Comparison of ENCODE assay signal across 8 cellular contexts in genomic region chr18:49447810-49448745, GRCh38. TPM values are rescaled to one million over a fixed set of nuclear protein-coding genes. Genes with fewer than 3 reads are reported as not detected.
DNase-seq lines count a peak whose midpoint lies in the region; ATAC-seq and TF ChIP-seq lines count a peak whose summit lies in the region.

No MANE protein-coding gene starts in this region.

- H3K9ac ChIP-seq in NT2/D1 (ENCODE audit: insufficient read length, low read depth): no peak overlapping the region

- H3K36me3 Mint-ChIP-seq in activated naive CD8-positive, alpha-beta T cell treated with anti-CD3 and anti-CD28 coated beads for 36 hours: peaks cover 62% of the 10 kb centered on the region
- peaks cover 57 to 72% of the 10 kb centered on the region in 2 donors for H3K36me3 Mint-ChIP-seq in stimulated activated naive B cell treated with anti-CD40 and anti-IgM and Interleukin-4, amounts not matched to agents 10 μg/mL and 1 μg/mL and 100 μg/mL, for 72 hours

- ATAC-seq in stimulated activated naive CD8-positive, alpha-beta T cell treated with anti-CD3 and anti-CD28 coated beads, Interleukin-15, amount 100 ng/mL, for 72 hours: peak; percentile 55
- ATAC-seq in GM21515 (IDR thresholded peaks at IDR 0.05; ENCODE audit: unreplicated experiment): no peak
- ATAC-seq in stimulated activated naive B cell treated with anti-CD40 and anti-IgM and Interleukin-4, amounts not matched to agents 10 μg/mL and 1 μg/mL and 100 μg/mL, for 72 hours (replicated peaks): no peak

- H3K4me3 Mint-ChIP-seq in activated naive CD8-positive, alpha-beta T cell treated with anti-CD3 and anti-CD28 coated beads for 36 hours: no peak overlapping the region
- no peak overlapping the region for H3K4me3 Mint-ChIP-seq in stimulated activated naive CD8-positive, alpha-beta T cell treated with anti-CD3 and anti-CD28 coated beads, Interleukin-15, amount 100 ng/mL, for 72 hours
- no peak overlapping the region for H3K4me3 Mint-ChIP-seq in stimulated activated naive B cell treated with anti-CD40 and anti-IgM and Interleukin-4, amounts not matched to agents 10 μg/mL and 1 μg/mL and 100 μg/mL, for 72 hours

- peaks cover 18% of the 10 kb centered on the region for H3K4me1 Mint-ChIP-seq in activated naive CD8-positive, alpha-beta T cell treated with anti-CD3 and anti-CD28 coated beads for 36 hours
- peaks cover 23% of the 10 kb centered on the region for H3K4me1 Mint-ChIP-seq in stimulated activated naive CD8-positive, alpha-beta T cell treated with anti-CD3 and anti-CD28 coated beads, Interleukin-15, amount 100 ng/mL, for 72 hours
- peaks cover 0 to 8% of the 10 kb centered on the region in 2 donors for H3K4me1 Mint-ChIP-seq in stimulated activated naive B cell treated with anti-CD40 and anti-IgM and Interleukin-4, amounts not matched to agents 10 μg/mL and 1 μg/mL and 100 μg/mL, for 72 hours

- H3K9me3 Mint-ChIP-seq in activated naive CD8-positive, alpha-beta T cell treated with anti-CD3 and anti-CD28 coated beads for 36 hours: peaks cover 25% of the 10 kb centered on the region
- peaks cover 0 to 10% of the 10 kb centered on the region in 2 donors for H3K9me3 Mint-ChIP-seq in stimulated activated naive CD8-positive, alpha-beta T cell treated with anti-CD3 and anti-CD28 coated beads, Interleukin-15, amount 100 ng/mL, for 72 hours
- H3K9me3 Mint-ChIP-seq in stimulated activated naive B cell treated with anti-CD40 and anti-IgM and Interleukin-4, amounts not matched to agents 10 μg/mL and 1 μg/mL and 100 μg/mL, for 72 hours: peaks cover 13 to 14% of the 10 kb centered on the region in 2 donors

- H3K4me1 ChIP-seq in HEK293 (ENCODE audit: control insufficient read depth, insufficient read depth, low read length): no peaks in the 10 kb centered on the region
- H3K4me1 ChIP-seq in NT2/D1 (ENCODE audit: insufficient read depth, insufficient read length): no peaks in the 10 kb centered on the region

- H3K9me3 ChIP-seq in HEK293 (ENCODE audit: control insufficient read depth, insufficient read depth, low read depth, low read length) (no peaks in the 10 kb centered on the region), NT2/D1 (ENCODE audit: insufficient read depth, low read length) (peaks cover 35% of the 10 kb centered on the region)

- H3K27ac Mint-ChIP-seq in activated naive CD8-positive, alpha-beta T cell treated with anti-CD3 and anti-CD28 coated beads for 36 hours: no peak overlapping the region
- peak overlapping the region in 1 of 2 donors; percentile 43 for H3K27ac Mint-ChIP-seq in stimulated activated naive CD8-positive, alpha-beta T cell treated with anti-CD3 and anti-CD28 coated beads, Interleukin-15, amount 100 ng/mL, for 72 hours
- no peak overlapping the region for H3K27ac Mint-ChIP-seq in stimulated activated naive B cell treated with anti-CD40 and anti-IgM and Interleukin-4, amounts not matched to agents 10 μg/mL and 1 μg/mL and 100 μg/mL, for 72 hours

- DNase-seq in NT2/D1 (ENCODE audit: low read depth, low spot score) (peak; percentile 73), iPS DF 4.7 (ENCODE audit: extremely low read depth, low spot score) (peak; percentile 92)
- DNase-seq in activated naive CD8-positive, alpha-beta T cell treated with anti-CD3 and anti-CD28 coated beads for 36 hours: peak; percentile 16
- peak; percentile 28 to 33 for DNase-seq in stimulated activated naive CD8-positive, alpha-beta T cell treated with anti-CD3 and anti-CD28 coated beads, Interleukin-15, amount 100 ng/mL, for 72 hours
- DNase-seq in stimulated activated naive B cell treated with anti-CD40 and anti-IgM and Interleukin-4, amounts not matched to agents 10 μg/mL and 1 μg/mL and 100 μg/mL, for 72 hours: no peak

- H3K4me3 ChIP-seq in HEK293 (ENCODE audit: low read depth, low read length) (no peak overlapping the region), NT2/D1 (ENCODE audit: insufficient read length, low read depth) (no peak overlapping the region)

- H3K27ac ChIP-seq in C4-2B (peak overlapping the region; percentile 56), HEK293 (ENCODE audit: extremely low read depth, low read depth, low read length) (no peak overlapping the region)

- POLR2A ChIA-PET in HEK293 (lab: Yijun Ruan, JAX): interaction anchor here (0.6 kb wide), 1 partner anchor 452 kb away, joined by 8 read pairs; no protein-coding TSS in a partner anchor

- peak; percentile 74 for TF ChIP-seq CTCF in C4-2B (conservative IDR thresholded peaks at IDR 0.05)
- 0 out of 2 replicates have a peak, but pooled peaks have one; percentile 27 for TF ChIP-seq CTCF in HEK293 (tag by site-specific recombination; IDR thresholded peaks at IDR 0.05)

- CTCF ChIA-PET in HEK293 (lab: Yijun Ruan, JAX): interaction anchor here (0.6 to 3.3 kb wide), 38 partner anchors 8 to 975 kb away, joined by 3 to 14 read pairs (median 3); no protein-coding TSS in a partner anchor

- no peaks in the 10 kb centered on the region for H3K27me3 ChIP-seq in NT2/D1 (ENCODE audit: insufficient read depth, insufficient read length)

- H3K27me3 Mint-ChIP-seq in activated naive CD8-positive, alpha-beta T cell treated with anti-CD3 and anti-CD28 coated beads for 36 hours: no peaks in the 10 kb centered on the region
- no peaks in the 10 kb centered on the region for H3K27me3 Mint-ChIP-seq in stimulated activated naive CD8-positive, alpha-beta T cell treated with anti-CD3 and anti-CD28 coated beads, Interleukin-15, amount 100 ng/mL, for 72 hours
- no peaks in the 10 kb centered on the region for H3K27me3 Mint-ChIP-seq in stimulated activated naive B cell treated with anti-CD40 and anti-IgM and Interleukin-4, amounts not matched to agents 10 μg/mL and 1 μg/mL and 100 μg/mL, for 72 hours

- peaks cover 0 to 3% of the 10 kb centered on the region in 2 experiments; a peak in 1 of 3 replicates for H3K36me3 ChIP-seq in HEK293 (ENCODE audit: control insufficient read depth in 2 of 2, insufficient read depth in 1 of 2, low read length in 2 of 2)
- H3K36me3 ChIP-seq in NT2/D1 (ENCODE audit: insufficient read depth, insufficient read length, low read length): no peaks in the 10 kb centered on the region

TF ChIP-seq in HEK293, 187 proteins besides CTCF, POLR2A, EP300 and RAD21 (continues in another document):
- 0 out of 2 replicates have a peak, but pooled peaks have one; percentile 17 for TF ChIP-seq ZNF626 (tag by site-specific recombination; IDR thresholded peaks at IDR 0.05)
- TF ChIP-seq SETDB1 (IDR thresholded peaks at IDR 0.05; ENCODE audit: insufficient read length, low read length): peak; percentile 84
- peak; percentile 75 for TF ChIP-seq ZNF654 (tag by site-specific recombination; IDR thresholded peaks at IDR 0.05; ENCODE audit: low read depth)
- TF ChIP-seq PRDM4 (tag by site-specific recombination; IDR thresholded peaks at IDR 0.05): peak; percentile 29; the same call in 1 of the 2 replicates
- TF ChIP-seq ZNF510 (tag by site-specific recombination; IDR thresholded peaks at IDR 0.05; ENCODE audit: insufficient replicate concordance): peak; percentile 6
- 0 out of 2 replicates have a peak, but pooled peaks have one; percentile 26 for TF ChIP-seq ZNF580 (tag by site-specific recombination; IDR thresholded peaks at IDR 0.05)
- 0 out of 2 replicates have a peak, but pooled peaks have one; percentile 42 for TF ChIP-seq ZSCAN30 (tag by site-specific recombination; IDR thresholded peaks at IDR 0.05)
- TF ChIP-seq ZNF747 (tag by site-specific recombination; IDR thresholded peaks at IDR 0.05): no peak

RNA-seq across cellular contexts. Expression of gene DYM, which starts 12.4 kb away (rescaled TPM):
- total RNA-seq in activated naive CD8-positive, alpha-beta T cell treated with anti-CD3 and anti-CD28 coated beads for 36 hours: 10 to 100 TPM; 69.0 TPM

RNA-seq across cellular contexts. Expression of gene C18orf32, which starts 39.0 kb away (rescaled TPM):
- 10 to 100 TPM; 19.6 to 21.8 TPM for total RNA-seq in activated naive CD8-positive, alpha-beta T cell treated with anti-CD3 and anti-CD28 coated beads for 36 hours

RNA-seq across cellular contexts. Expression of gene RPL17, which starts 44.2 kb away (rescaled TPM):
- 1,000 to 10,000 TPM; 2,151 to 2,166 TPM for total RNA-seq in activated naive CD8-positive, alpha-beta T cell treated with anti-CD3 and anti-CD28 coated beads for 36 hours
